In the genomic region with DNA sequence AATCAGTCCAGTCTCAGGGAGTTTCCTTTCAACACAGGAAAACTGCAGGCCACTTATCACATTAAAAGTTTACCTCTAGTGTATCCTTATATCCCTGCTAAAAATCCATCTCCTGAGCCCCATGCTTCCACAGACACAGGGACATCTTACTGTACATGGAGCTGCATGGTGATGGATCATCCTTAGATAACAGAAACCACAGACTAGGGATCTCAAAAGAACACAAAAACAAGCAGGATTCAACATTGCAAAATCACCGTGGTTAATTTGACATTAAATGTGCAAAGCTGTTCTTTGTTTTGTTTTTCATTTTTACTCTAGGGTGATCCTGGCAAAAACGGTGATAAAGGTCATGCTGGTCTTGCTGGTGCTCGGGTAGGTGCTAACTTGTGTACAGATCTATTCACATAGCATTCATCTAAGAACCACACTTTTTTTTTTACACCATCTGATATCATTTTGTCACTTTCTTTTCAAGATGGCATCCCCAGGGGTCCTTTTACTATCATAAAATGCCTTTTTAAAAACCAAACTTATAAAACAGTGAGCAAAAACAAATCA, we compare ENCODE assay signal across 18 cellular contexts. TPM values are rescaled to one million over a fixed set of nuclear protein-coding genes. Genes with fewer than 3 reads are reported as not detected.
DNase-seq lines count a peak whose midpoint lies in the region; ATAC-seq and TF ChIP-seq lines count a peak whose summit lies in the region.
"Had no signal": no experiment of that assay in that cellular context is flagged by ENCODE, and none has a peak within 500 bp of the region (broad histone marks: within the 10 kb centered on the region; RNA-seq: fewer than 3 reads in every experiment).

No MANE protein-coding gene starts in this region.

- ATAC-seq in HG02678 (IDR thresholded peaks at IDR 0.05; ENCODE audit: unreplicated experiment) (no peak), left lobe of liver (no peak)
- ATAC-seq: activated CD4-positive, alpha-beta T cell treated with anti-CD3 and anti-CD28 coated beads for 36 hours; HepG2; natural killer cell had no signal

- no peak for TF ChIP-seq CTCF in fibroblast of lung (conservative IDR thresholded peaks at IDR 0.05 in 1 of 2, IDR thresholded peaks at IDR 0.05 in 1 of 2; ENCODE audit: low read depth in 1 of 2, low read length in 2 of 2)
- TF ChIP-seq CTCF in parathyroid adenoma (IDR thresholded peaks at IDR 0.05), result no peak
- TF ChIP-seq CTCF in uterus (IDR thresholded peaks at IDR 0.05), result no peak

- H3K36me3 ChIP-seq in SJSA1 (peaks cover 100% of the 10 kb centered on the region), fibroblast of lung (ENCODE audit: control insufficient read depth, insufficient read depth, low read length) (peaks cover 29% of the 10 kb centered on the region), parathyroid adenoma (ENCODE audit: control insufficient read depth, insufficient read depth, low read length) (no peaks in the 10 kb centered on the region), uterus (no peaks in the 10 kb centered on the region)

- H3K27me3 ChIP-seq in SJSA1 (replicated peaks) (no peaks in the 10 kb centered on the region), fibroblast of lung (ENCODE audit: control insufficient read depth, insufficient read depth, low read length) (no peaks in the 10 kb centered on the region), parathyroid adenoma (ENCODE audit: control insufficient read depth, insufficient read depth, low read length) (no peaks in the 10 kb centered on the region), uterus (no peaks in the 10 kb centered on the region)
- H3K27me3 ChIP-seq: brain microvascular endothelial cell, upper lobe of left lung had no signal

- H3K79me2 ChIP-seq in fibroblast of lung (ENCODE audit: control insufficient read depth, insufficient read depth, low read length), result peaks cover 65% of the 10 kb centered on the region
- no peaks in the 10 kb centered on the region for H3K79me2 ChIP-seq in parathyroid adenoma

- peak overlapping the region; percentile 30 for H3K4me2 ChIP-seq in fibroblast of lung (ENCODE audit: extremely low read depth, insufficient read depth, low read length)
- no peak overlapping the region for H3K4me2 ChIP-seq in parathyroid adenoma (ENCODE audit: low read length)

- H3K27ac ChIP-seq in SJSA1 (peak overlapping the region; percentile 61), fibroblast of lung (ENCODE audit: insufficient read depth, low read length) (peak overlapping the region; percentile 17), parathyroid adenoma (no peak overlapping the region), uterus (peak overlapping the region; percentile 56 to 98)
- H3K27ac ChIP-seq: brain microvascular endothelial cell, upper lobe of left lung had no signal

- H3K9me3 ChIP-seq in SJSA1 (replicated peaks) (no peaks in the 10 kb centered on the region), fibroblast of lung (ENCODE audit: control insufficient read depth, insufficient read depth, low read depth, low read length) (no peaks in the 10 kb centered on the region), parathyroid adenoma (ENCODE audit: control insufficient read depth, low read length) (no peaks in the 10 kb centered on the region), uterus (no peaks in the 10 kb centered on the region)
- H3K9me3 ChIP-seq: upper lobe of left lung had no signal

- TF ChIP-seq POLR2A in uterus (IDR thresholded peaks at IDR 0.05), result no peak

- H4K20me1 ChIP-seq in fibroblast of lung (ENCODE audit: control insufficient read depth, extremely low read depth, insufficient read depth, low read length), result peaks cover 6% of the 10 kb centered on the region

- H3K4me1 ChIP-seq in SJSA1 (replicated peaks) (peaks cover 100% of the 10 kb centered on the region), fibroblast of lung (ENCODE audit: control insufficient read depth, extremely low read depth, insufficient read depth, low read length) (peaks cover 38% of the 10 kb centered on the region), parathyroid adenoma (no peaks in the 10 kb centered on the region), uterus (peaks cover 4 to 7% of the 10 kb centered on the region in 2 donors)
- H3K4me1 ChIP-seq: upper lobe of left lung had no signal

- DNase-seq in SJSA1 (ENCODE audit: low read depth in 1 of 2, low spot score in 2 of 2) (no peak), fibroblast of lung (ENCODE audit: low read depth in 2 of 2) (peak; percentile 61 to 63), uterus (no peak), left lobe of liver (ENCODE audit: low spot score) (no peak), MV-4-11 (lab: John Stamatoyannopoulos, UW) (no peak), midbrain (lab: John Stamatoyannopoulos, UW) (no peak)
- DNase-seq: activated CD4-positive, alpha-beta T cell treated with anti-CD3 and anti-CD28 coated beads for 36 hours; brain microvascular endothelial cell; HCEC 1CT; natural killer cell; NCI-H1417 treated with DMSO at 0.1 percent for 48 hours; NCI-H524 treated with DMSO at 0.1 percent for 48 hours; small intestine; stimulated activated CD4-positive, alpha-beta T cell treated with anti-CD3 and anti-CD28 coated beads, Interleukin-2, amount 100 ng/mL, for 48 hours had no signal

- H3K9ac ChIP-seq in fibroblast of lung (ENCODE audit: insufficient read depth, low read length) (no peak overlapping the region), parathyroid adenoma (no peak overlapping the region)

- no peak overlapping the region for H2AFZ ChIP-seq in fibroblast of lung (ENCODE audit: low read length)
- H2AFZ ChIP-seq in parathyroid adenoma, result peak overlapping the region; percentile 7

- H3K4me3 ChIP-seq in SJSA1, result no peak overlapping the region
- peak overlapping the region in 1 of 4 experiments; percentile 8 for H3K4me3 ChIP-seq in fibroblast of lung (replicated peaks in 1 of 4; ENCODE audit: control extremely low read depth in 1 of 4, insufficient read depth in 1 of 4, low read depth in 3 of 4, low read length in 4 of 4)
- no peak overlapping the region for H3K4me3 ChIP-seq in parathyroid adenoma (ENCODE audit: low read depth, low read length)
- no peak overlapping the region for H3K4me3 ChIP-seq in uterus
- H3K4me3 ChIP-seq: upper lobe of left lung had no signal

- intact Hi-C loops in uterus (cut with DNase I; ENCODE audit: low total_unique reads), result no loop called here

RNA-seq across cellular contexts. Expression of gene COL1A2, which starts 18.1 kb away (rescaled TPM):
- total RNA-seq in SJSA1 (2014; rRNA removed; shearing (Covaris generic)), result 2,203 and 4,473 TPM in 2 replicates
- 2,400 and 2,928 TPM in 2 replicates for total RNA-seq in fibroblast of lung
- polyA plus RNA-seq in fibroblast of lung, result 1,580 and 3,638 TPM in 2 replicates
- 1,860 and 4,504 TPM in 2 replicates for polyA plus RNA-seq in fibroblast of lung (2012)
- 1,232 and 3,278 TPM in 2 replicates for polyA minus RNA-seq in fibroblast of lung (ENCODE audit: low replicate concordance)
- over 10,000 TPM in 1 of 4 donors, 100 to 1,000 TPM in 2, 10 to 100 TPM in 1; 59.1 to 10,885 (median 259) TPM for total RNA-seq in uterus
- total RNA-seq in left lobe of liver, result 11.8 TPM
- total RNA-seq: HepG2, natural killer cell had no signal
- polyA plus RNA-seq: HepG2 had no signal

Comparison
In these comparisons a context has a peak if more than half of its experiments do, and no peak if none do; other contexts are left out.
1. DNase-seq: peak in fibroblast of lung (2 of 2); none in SJSA1 (0 of 2), uterus (0 of 2), left lobe of liver (single experiment), MV-4-11 (single experiment) and midbrain (single experiment).